Comparison of ENCODE assay signal across 22 cellular contexts in genomic region chrX:8245411-8245810, GRCh38.
"Had no signal": no experiment of that assay in that cellular context is flagged by ENCODE, and none has a peak within 500 bp of the region (broad histone marks: within the 10 kb centered on the region; RNA-seq: fewer than 3 reads in every experiment).

No MANE protein-coding gene starts in this region.

- H3K4me1 Mint-ChIP-seq: brain; naive thymus-derived CD4-positive, alpha-beta T cell; stimulated activated naive B cell treated with anti-CD40 and anti-IgM and Interleukin-4, amounts not matched to agents 10 μg/mL and 1 μg/mL and 100 μg/mL, for 72 hours had no signal

- H3K27me3 Mint-ChIP-seq: activated CD8-positive, alpha-beta T cell treated with anti-CD3 and anti-CD28 coated beads for 36 hours; naive thymus-derived CD4-positive, alpha-beta T cell; stimulated activated naive B cell treated with anti-CD40 and anti-IgM and Interleukin-4, amounts not matched to agents 10 μg/mL and 1 μg/mL and 100 μg/mL, for 72 hours had no signal

- H3K4me3 ChIP-seq: coronary artery, heart left ventricle, mucosa of descending colon, tibial artery, uterus had no signal

- H3K4me1 ChIP-seq: heart left ventricle, tibial artery, uterus had no signal

- DNase-seq: activated CD8-positive, alpha-beta T cell treated with anti-CD3 and anti-CD28 coated beads for 36 hours; activated gamma-delta T cell; activated T-cell treated with anti-CD3 and anti-CD28 coated beads, Interleukin-2, amount 50 U/mL, for 4 hours; amniotic stem cell; central memory CD4-positive, alpha-beta T cell; heart left ventricle; islet precursor cell; mucosa of descending colon; naive thymus-derived CD4-positive, alpha-beta T cell; retina; stimulated activated CD4-positive, alpha-beta T cell treated with anti-CD3 and anti-CD28 coated beads, Interleukin-2, amount 100 ng/mL, for 48 hours; stimulated activated naive B cell treated with anti-CD40 and anti-IgM and Interleukin-4, amounts not matched to agents 10 μg/mL and 1 μg/mL and 100 μg/mL, for 72 hours; T-helper 1 cell; T1000; tibial artery; uterus had no signal

- H3K27ac ChIP-seq: coronary artery, heart left ventricle, neutrophil, tibial artery, uterus, VCaP had no signal

- H3K9me3 ChIP-seq: heart left ventricle, mucosa of descending colon, neutrophil, tibial artery, uterus had no signal

- H3K4me3 Mint-ChIP-seq: activated CD8-positive, alpha-beta T cell treated with anti-CD3 and anti-CD28 coated beads for 36 hours; activated T-cell treated with anti-CD3 and anti-CD28 coated beads, Interleukin-2, amount 50 U/mL, for 4 hours; brain; naive thymus-derived CD4-positive, alpha-beta T cell; stimulated activated naive B cell treated with anti-CD40 and anti-IgM and Interleukin-4, amounts not matched to agents 10 μg/mL and 1 μg/mL and 100 μg/mL, for 72 hours had no signal

- H3K27me3 ChIP-seq: heart left ventricle, neutrophil, tibial artery, uterus had no signal

- ATAC-seq: activated CD8-positive, alpha-beta T cell treated with anti-CD3 and anti-CD28 coated beads for 36 hours; activated naive CD4-positive, alpha-beta T cell treated with anti-CD3 and anti-CD28 coated beads, Interleukin-2, amount 50 U/mL, for 72 hours; activated T-cell treated with anti-CD3 and anti-CD28 coated beads, Interleukin-2, amount 50 U/mL, for 4 hours; heart left ventricle; left lobe of liver; mucosa of descending colon; naive thymus-derived CD4-positive, alpha-beta T cell; stimulated activated naive B cell treated with anti-CD40 and anti-IgM and Interleukin-4, amounts not matched to agents 10 μg/mL and 1 μg/mL and 100 μg/mL, for 72 hours had no signal

- H3K36me3 ChIP-seq: heart left ventricle, neutrophil, tibial artery, uterus had no signal

- H3K36me3 Mint-ChIP-seq: activated naive CD4-positive, alpha-beta T cell treated with anti-CD3 and anti-CD28 coated beads, Interleukin-2, amount 50 U/mL, for 72 hours; brain; naive thymus-derived CD4-positive, alpha-beta T cell; stimulated activated naive B cell treated with anti-CD40 and anti-IgM and Interleukin-4, amounts not matched to agents 10 μg/mL and 1 μg/mL and 100 μg/mL, for 72 hours had no signal

- H3K27ac Mint-ChIP-seq: activated CD8-positive, alpha-beta T cell treated with anti-CD3 and anti-CD28 coated beads for 36 hours; activated naive CD4-positive, alpha-beta T cell treated with anti-CD3 and anti-CD28 coated beads, Interleukin-2, amount 50 U/mL, for 72 hours; brain; naive thymus-derived CD4-positive, alpha-beta T cell; stimulated activated naive B cell treated with anti-CD40 and anti-IgM and Interleukin-4, amounts not matched to agents 10 μg/mL and 1 μg/mL and 100 μg/mL, for 72 hours had no signal

- H3K9me3 Mint-ChIP-seq: activated CD8-positive, alpha-beta T cell treated with anti-CD3 and anti-CD28 coated beads for 36 hours; activated naive CD4-positive, alpha-beta T cell treated with anti-CD3 and anti-CD28 coated beads, Interleukin-2, amount 50 U/mL, for 72 hours had no signal
